Comparison of ENCODE assay signal across 20 cellular contexts in the genomic region with DNA sequence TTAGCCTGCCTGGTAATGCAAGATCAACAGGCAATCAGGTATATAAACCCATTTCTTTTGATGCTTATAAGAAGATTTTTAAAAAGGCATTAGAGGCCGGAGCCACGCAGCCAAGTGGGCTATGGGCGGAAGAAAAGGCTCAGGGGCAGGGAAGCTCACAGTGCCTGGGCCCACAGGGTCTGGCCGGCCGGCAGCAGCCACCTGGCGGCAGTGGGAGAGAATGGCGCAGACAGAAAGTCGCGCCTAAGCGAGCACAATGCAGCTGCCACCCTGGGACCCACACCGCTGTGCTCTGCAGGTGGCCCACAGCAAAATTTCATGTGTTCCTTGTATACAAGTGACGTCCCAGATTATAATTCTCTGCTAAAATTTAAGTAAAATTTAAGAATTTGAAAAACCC.
"Had no signal": no experiment of that assay in that cellular context is flagged by ENCODE, and none has a peak within 500 bp of the region (broad histone marks: within the 10 kb centered on the region; RNA-seq: fewer than 3 reads in every experiment).

No MANE protein-coding gene starts in this region.

- H3K27ac ChIP-seq: adrenal gland, colonic mucosa had no signal

- H3K36me3 Mint-ChIP-seq: activated naive CD8-positive, alpha-beta T cell treated with anti-CD3 and anti-CD28 coated beads, Interleukin-2, amount 10 ng/mL, durations not matched to agents 7 days and 5 days had no signal

- H3K27ac Mint-ChIP-seq: activated CD8-positive, alpha-beta T cell treated with anti-CD3 and anti-CD28 coated beads for 36 hours; activated naive CD8-positive, alpha-beta T cell treated with anti-CD3 and anti-CD28 coated beads, Interleukin-2, amount 10 ng/mL, durations not matched to agents 7 days and 5 days; activated T-cell treated with anti-CD3 and anti-CD28 coated beads, Interleukin-2, amount 50 U/mL, for 72 hours; T-helper 1 cell treated with Interleukin-12 subunit alpha and Interleukin-12 subunit beta and Interleukin-4 antibody, amounts not matched to agents 30 μg/mL and 1 μg/mL, for 36 hours had no signal

- H3K9me3 ChIP-seq: colonic mucosa had no signal

- H3K4me1 Mint-ChIP-seq: activated naive CD8-positive, alpha-beta T cell treated with anti-CD3 and anti-CD28 coated beads, Interleukin-2, amount 10 ng/mL, durations not matched to agents 7 days and 5 days had no signal

- H3K27me3 ChIP-seq: adrenal gland, colonic mucosa had no signal

- H3K4me3 Mint-ChIP-seq: activated CD8-positive, alpha-beta T cell treated with anti-CD3 and anti-CD28 coated beads for 36 hours; activated naive CD8-positive, alpha-beta T cell treated with anti-CD3 and anti-CD28 coated beads, Interleukin-2, amount 10 ng/mL, durations not matched to agents 7 days and 5 days; activated T-cell treated with anti-CD3 and anti-CD28 coated beads, Interleukin-2, amount 50 U/mL, for 72 hours; T-helper 1 cell treated with Interleukin-12 subunit alpha and Interleukin-12 subunit beta and Interleukin-4 antibody, amounts not matched to agents 30 μg/mL and 1 μg/mL, for 36 hours had no signal

- DNase-seq: activated CD4-positive, alpha-beta T cell treated with anti-CD3 and anti-CD28 coated beads for 4 hours; activated CD8-positive, alpha-beta memory T cell treated with anti-CD3 and anti-CD28 coated beads, Interleukin-2, amount 50 U/mL, for 4 hours; activated CD8-positive, alpha-beta T cell treated with anti-CD3 and anti-CD28 coated beads for 36 hours; activated naive CD4-positive, alpha-beta T cell treated with anti-CD3 and anti-CD28 coated beads, Interleukin-2, amount 50 U/mL, for 16 hours; activated naive CD8-positive, alpha-beta T cell treated with anti-CD3 and anti-CD28 coated beads, Interleukin-2, amount 10 ng/mL, durations not matched to agents 7 days and 5 days; activated T-cell treated with anti-CD3 and anti-CD28 coated beads, Interleukin-2, amount 50 U/mL, for 72 hours; adrenal gland; anterior cingulate cortex; colonic mucosa; Kasumi-1; NCI-H1048; NCI-H146; NCI-H187 treated with DMSO at 0.1 percent for 48 hours; NCI-H2081 treated with DMSO at 0.1 percent for 48 hours; NCI-H2171; NCI-H2227 treated with DMSO at 0.1 percent for 48 hours; NCI-H446 treated with DMSO at 0.1 percent for 48 hours; NCI-H524 treated with DMSO at 0.1 percent for 48 hours; NCI-H748 treated with DMSO at 0.1 percent for 48 hours had no signal

- H3K4me1 ChIP-seq: adrenal gland, colonic mucosa had no signal
